ENCODE assay signal across 8 cellular contexts in the genomic region with DNA sequence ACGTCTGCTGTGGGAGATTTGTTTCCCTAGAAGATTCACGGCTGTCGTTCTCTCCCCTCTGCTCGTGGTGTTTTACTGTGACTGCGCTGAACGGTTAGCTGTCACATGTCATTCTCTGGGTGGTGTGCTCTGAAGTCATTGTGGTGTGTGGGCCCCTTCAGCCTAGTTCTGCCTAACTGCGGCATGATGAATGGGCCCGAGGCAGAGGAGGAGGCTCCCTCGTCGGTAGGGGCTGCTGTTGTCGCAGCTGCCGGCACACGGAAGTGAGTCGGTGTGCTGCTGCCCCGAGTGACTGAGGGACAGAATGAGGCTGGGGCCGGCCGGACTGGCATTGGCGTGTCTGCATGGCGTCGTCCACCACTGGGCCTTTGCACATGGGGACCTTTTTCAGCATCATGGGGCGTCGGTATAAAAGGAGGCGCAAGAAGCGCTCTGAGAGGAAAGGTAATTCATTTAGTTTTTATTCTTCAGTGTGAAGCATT.
DNase-seq lines count a peak whose midpoint lies in the region; ATAC-seq and TF ChIP-seq lines count a peak whose summit lies in the region.

No MANE protein-coding gene starts in this region.

- H3K36me3 Mint-ChIP-seq in IgD-negative memory B cell, result no peaks in the 10 kb centered on the region
- H3K36me3 Mint-ChIP-seq in nephron (ENCODE audit: low read depth), result peaks cover 5% of the 10 kb centered on the region

- H3K27ac Mint-ChIP-seq in IgD-negative memory B cell (peak overlapping the region in 2 of 3 donors; percentile 28 to 68), nephron (peak overlapping the region; percentile 0 to 43 (median 19))
- H3K27ac Mint-ChIP-seq in stimulated activated naive CD8-positive, alpha-beta T cell treated with anti-CD3 and anti-CD28 coated beads, Interleukin-15, amount 100 ng/mL, for 72 hours, result peak overlapping the region; percentile 81 to 88

- peak; percentile 100 for ATAC-seq in stimulated activated naive CD8-positive, alpha-beta T cell treated with anti-CD3 and anti-CD28 coated beads, Interleukin-15, amount 100 ng/mL, for 72 hours
- ATAC-seq in HG02763 (IDR thresholded peaks at IDR 0.05; ENCODE audit: unreplicated experiment) (no peak), HG03442 (IDR thresholded peaks at IDR 0.05; ENCODE audit: unreplicated experiment) (no peak)

- TF ChIP-seq CTCF in nephron (IDR thresholded peaks at IDR 0.05; ENCODE audit: unreplicated experiment in 3 of 3), result peak; percentile 24 to 57 (median 27)

- H3K9me3 Mint-ChIP-seq in IgD-negative memory B cell (peaks cover 0 to under 1% (median 0%) of the 10 kb centered on the region in 3 donors), nephron (no peaks in the 10 kb centered on the region)
- peaks cover 8 to 9% of the 10 kb centered on the region in 2 donors for H3K9me3 Mint-ChIP-seq in stimulated activated naive CD8-positive, alpha-beta T cell treated with anti-CD3 and anti-CD28 coated beads, Interleukin-15, amount 100 ng/mL, for 72 hours

- H3K4me1 Mint-ChIP-seq in IgD-negative memory B cell, result peaks cover 17 to 24% (median 20%) of the 10 kb centered on the region in 3 donors
- peaks cover 60% of the 10 kb centered on the region for H3K4me1 Mint-ChIP-seq in nephron
- H3K4me1 Mint-ChIP-seq in stimulated activated naive CD8-positive, alpha-beta T cell treated with anti-CD3 and anti-CD28 coated beads, Interleukin-15, amount 100 ng/mL, for 72 hours, result peaks cover 40% of the 10 kb centered on the region

- peak overlapping the region in 3 of 4 donors; percentile 34 to 86 (median 84) for H3K4me3 Mint-ChIP-seq in IgD-negative memory B cell
- H3K4me3 Mint-ChIP-seq in nephron, result peak overlapping the region; percentile 50 to 82 (median 77)
- H3K4me3 Mint-ChIP-seq in stimulated activated naive CD8-positive, alpha-beta T cell treated with anti-CD3 and anti-CD28 coated beads, Interleukin-15, amount 100 ng/mL, for 72 hours, result peak overlapping the region; percentile 81 to 85

- DNase-seq in activated CD4-positive, alpha-beta T cell treated with anti-CD3 and anti-CD28 coated beads for 1 hour, result peak; percentile 47
- DNase-seq in dermis microvascular lymphatic vessel endothelial cell (ENCODE audit: low read depth in 2 of 2), result peak; percentile 57 to 71
- peak; percentile 70 to 82 for DNase-seq in stimulated activated naive CD8-positive, alpha-beta T cell treated with anti-CD3 and anti-CD28 coated beads, Interleukin-15, amount 100 ng/mL, for 72 hours
- DNase-seq in superior temporal gyrus (ENCODE audit: extremely low spot score), result no peak

- H3K27me3 Mint-ChIP-seq in IgD-negative memory B cell, result no peaks in the 10 kb centered on the region
- H3K27me3 Mint-ChIP-seq in nephron (ENCODE audit: low read depth), result no peaks in the 10 kb centered on the region
- no peaks in the 10 kb centered on the region for H3K27me3 Mint-ChIP-seq in stimulated activated naive CD8-positive, alpha-beta T cell treated with anti-CD3 and anti-CD28 coated beads, Interleukin-15, amount 100 ng/mL, for 72 hours

Comparison
In these comparisons a context has a peak if more than half of its experiments do, and no peak if none do; other contexts are left out.
1. H3K27ac Mint-ChIP-seq: peak in every context shown above with its lines; median percentile 84 in stimulated activated naive CD8-positive, alpha-beta T cell treated with anti-CD3 and anti-CD28 coated beads, Interleukin-15, amount 100 ng/mL, for 72 hours; 48 in IgD-negative memory B cell; 19 in nephron.